In the genomic region with DNA sequence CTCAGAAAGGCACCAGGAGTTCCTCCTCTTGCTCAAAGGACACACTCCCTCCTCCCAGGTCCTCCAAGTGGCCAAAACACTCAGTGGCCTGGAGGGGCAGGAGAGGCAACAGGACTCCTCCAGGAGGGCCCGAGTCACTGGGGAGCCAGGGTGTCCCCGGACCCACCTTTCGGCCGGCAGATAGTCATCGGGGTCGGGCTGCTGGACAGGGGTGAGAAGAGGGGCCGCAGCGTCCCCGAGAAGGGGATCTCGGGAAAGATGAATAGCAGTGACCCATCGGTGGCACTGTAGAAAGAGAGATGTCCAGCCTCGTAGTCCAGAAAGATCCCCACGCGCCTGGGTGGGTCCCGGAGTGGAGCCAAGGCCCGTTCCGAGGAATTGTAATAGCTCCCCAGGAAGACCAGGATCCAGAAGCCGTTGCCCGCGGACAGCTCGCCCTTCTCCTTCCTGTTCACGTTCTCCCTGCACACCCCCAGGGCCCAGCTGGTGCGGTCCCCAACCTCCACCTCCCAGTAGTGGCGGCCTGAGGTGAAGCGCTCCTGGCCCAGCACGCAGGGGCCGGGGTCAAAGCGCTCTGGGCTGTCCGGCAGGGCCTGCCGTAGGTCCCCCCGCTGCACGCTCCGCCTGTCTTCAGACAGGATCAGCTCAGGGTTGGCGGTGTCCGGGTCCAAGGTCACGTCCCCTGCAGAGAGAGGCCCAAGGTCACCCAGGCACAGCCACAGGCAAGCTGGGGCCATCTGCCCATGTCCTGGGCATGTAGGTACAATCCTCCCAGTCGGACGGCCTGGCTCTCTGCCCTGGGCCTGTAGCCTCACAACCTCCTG, we compare ENCODE assay signal across 1 cellular context.
TF ChIP-seq lines count a peak whose summit lies in the region.

No MANE protein-coding gene starts in this region.

TF ChIP-seq in K562, 482 proteins besides CTCF, POLR2A, EP300 and RAD21 (continued from another document):
- TF ChIP-seq, protein P1, sequence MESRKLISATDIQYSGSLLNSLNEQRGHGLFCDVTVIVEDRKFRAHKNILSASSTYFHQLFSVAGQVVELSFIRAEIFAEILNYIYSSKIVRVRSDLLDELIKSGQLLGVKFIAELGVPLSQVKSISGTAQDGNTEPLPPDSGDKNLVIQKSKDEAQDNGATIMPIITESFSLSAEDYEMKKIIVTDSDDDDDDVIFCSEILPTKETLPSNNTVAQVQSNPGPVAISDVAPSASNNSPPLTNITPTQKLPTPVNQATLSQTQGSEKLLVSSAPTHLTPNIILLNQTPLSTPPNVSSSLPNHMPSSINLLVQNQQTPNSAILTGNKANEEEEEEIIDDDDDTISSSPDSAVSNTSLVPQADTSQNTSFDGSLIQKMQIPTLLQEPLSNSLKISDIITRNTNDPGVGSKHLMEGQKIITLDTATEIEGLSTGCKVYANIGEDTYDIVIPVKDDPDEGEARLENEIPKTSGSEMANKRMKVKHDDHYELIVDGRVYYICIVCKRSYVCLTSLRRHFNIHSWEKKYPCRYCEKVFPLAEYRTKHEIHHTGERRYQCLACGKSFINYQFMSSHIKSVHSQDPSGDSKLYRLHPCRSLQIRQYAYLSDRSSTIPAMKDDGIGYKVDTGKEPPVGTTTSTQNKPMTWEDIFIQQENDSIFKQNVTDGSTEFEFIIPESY (CRISPR knock-in tag; IDR thresholded peaks at IDR 0.05), result peak; percentile 83
- TF ChIP-seq RBFOX2 (IDR thresholded peaks at IDR 0.05; ENCODE audit: low read depth, low read length) (peak; percentile 61; the same call in 1 of the 2 replicates), BRCA1 (IDR thresholded peaks at IDR 0.05) (no peak), BRCA1 (CRISPR knock-in tag; IDR thresholded peaks at IDR 0.05) (no peak), FOXM1 (IDR thresholded peaks at IDR 0.05; ENCODE audit: low read depth) (no peak), FOXM1 (CRISPR knock-in tag; IDR thresholded peaks at IDR 0.05; ENCODE audit: low read depth) (no peak)
